1 cellular context compared by ENCODE assay signal in the genomic region with DNA sequence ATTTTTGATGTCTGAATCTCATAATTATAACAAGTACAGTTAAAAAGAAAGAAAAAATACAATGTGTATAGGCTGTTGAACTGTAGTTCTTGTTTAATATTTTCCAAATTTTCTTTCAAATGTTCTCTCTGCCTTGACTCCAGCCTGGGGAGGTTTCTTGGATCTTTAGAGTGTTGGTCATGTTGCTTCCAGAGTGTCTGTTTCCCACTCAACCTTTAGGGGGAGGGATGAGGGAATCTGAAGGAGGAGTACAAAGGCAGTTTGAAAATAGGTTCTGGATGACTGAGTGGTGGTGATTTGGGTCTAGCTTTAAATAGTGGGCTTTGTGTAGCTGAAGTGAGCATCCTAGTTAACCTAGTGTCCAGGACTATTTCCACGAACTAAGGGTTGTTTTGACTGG.
A peak's percentile ranks its signal among the peaks of the same experiment; 100 is the strongest.
TF ChIP-seq lines count a peak whose summit lies in the region.

No MANE protein-coding gene starts in this region.

TF ChIP-seq in H1, 55 proteins besides CTCF, POLR2A, EP300 and RAD21:
- TF ChIP-seq POLR2AphosphoS5 (IDR thresholded peaks at IDR 0.05; ENCODE audit: low read depth, low read length) (0 out of 2 replicates have a peak, but pooled peaks have one; percentile 15), SIRT6 (IDR thresholded peaks at IDR 0.05; ENCODE audit: low read length) (no peak), TAF7 (optimal IDR thresholded peaks at IDR 0.05; ENCODE audit: borderline replicate concordance, low read depth, low read length) (peak; percentile 29), TAF1 (IDR thresholded peaks at IDR 0.05; ENCODE audit: low read depth, low read length) (0 out of 2 replicates have a peak, but pooled peaks have one; percentile 26)
TF ChIP-seq in H1: peak in this region for 3.
